1 cellular context compared by ENCODE assay signal in genomic region chr6:158049055-158050028, GRCh38.
A peak's percentile ranks its signal among the peaks of the same experiment; 100 is the strongest.
TF ChIP-seq lines count a peak whose summit lies in the region.

No MANE protein-coding gene starts in this region.

TF ChIP-seq in K562, 482 proteins besides CTCF, POLR2A, EP300 and RAD21 (continued from another document and continues in another):
- TF ChIP-seq ZNF655 (CRISPR knock-in tag; IDR thresholded peaks at IDR 0.05), result no peak
- no peak for TF ChIP-seq MAFG (tag; conservative IDR thresholded peaks at IDR 0.05)
- no peak for TF ChIP-seq RBM17 (IDR thresholded peaks at IDR 0.05; ENCODE audit: borderline replicate concordance, low read depth, low read length)
- no peak for TF ChIP-seq NCOA4 (IDR thresholded peaks at IDR 0.05; ENCODE audit: partially characterized antibody)
- TF ChIP-seq DIDO1 (tag; IDR thresholded peaks at IDR 0.05; ENCODE audit: low read depth), result no peak
- TF ChIP-seq, protein P1, sequence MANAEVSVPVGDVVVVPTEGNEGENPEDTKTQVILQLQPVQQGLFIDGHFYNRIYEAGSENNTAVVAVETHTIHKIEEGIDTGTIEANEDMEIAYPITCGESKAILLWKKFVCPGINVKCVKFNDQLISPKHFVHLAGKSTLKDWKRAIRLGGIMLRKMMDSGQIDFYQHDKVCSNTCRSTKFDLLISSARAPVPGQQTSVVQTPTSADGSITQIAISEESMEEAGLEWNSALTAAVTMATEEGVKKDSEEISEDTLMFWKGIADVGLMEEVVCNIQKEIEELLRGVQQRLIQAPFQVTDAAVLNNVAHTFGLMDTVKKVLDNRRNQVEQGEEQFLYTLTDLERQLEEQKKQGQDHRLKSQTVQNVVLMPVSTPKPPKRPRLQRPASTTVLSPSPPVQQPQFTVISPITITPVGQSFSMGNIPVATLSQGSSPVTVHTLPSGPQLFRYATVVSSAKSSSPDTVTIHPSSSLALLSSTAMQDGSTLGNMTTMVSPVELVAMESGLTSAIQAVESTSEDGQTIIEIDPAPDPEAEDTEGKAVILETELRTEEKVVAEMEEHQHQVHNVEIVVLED (CRISPR knock-in tag; IDR thresholded peaks at IDR 0.05), result no peak
- TF ChIP-seq ZNF436 (CRISPR knock-in tag; IDR thresholded peaks at IDR 0.05), result no peak
- no peak for TF ChIP-seq BCLAF1 (IDR thresholded peaks at IDR 0.05; ENCODE audit: borderline replicate concordance in 1 of 2, control insufficient read depth in 1 of 2, low read depth in 2 of 2, low read length in 1 of 2)
- no peak for TF ChIP-seq BRCA1 (IDR thresholded peaks at IDR 0.05)
- no peak for TF ChIP-seq BRCA1 (CRISPR knock-in tag; IDR thresholded peaks at IDR 0.05)
- peak; percentile 22; the same call in 1 of the 2 replicates for TF ChIP-seq ARID1B (IDR thresholded peaks at IDR 0.05)
- no peak for TF ChIP-seq ZNF146 (CRISPR knock-in tag; IDR thresholded peaks at IDR 0.05; ENCODE audit: unreplicated experiment)
- TF ChIP-seq RFX7 (CRISPR knock-in tag; IDR thresholded peaks at IDR 0.05), result no peak
- no peak for TF ChIP-seq ZNF699 (CRISPR knock-in tag; IDR thresholded peaks at IDR 0.05; ENCODE audit: insufficient replicate concordance)
- TF ChIP-seq PTRF (tag; IDR thresholded peaks at IDR 0.05), result no peak
- TF ChIP-seq CEBPB (tag; IDR thresholded peaks at IDR 0.05), result no peak
- no peak for TF ChIP-seq HMGXB4 (CRISPR knock-in tag; IDR thresholded peaks at IDR 0.05)
- no peak for TF ChIP-seq STAT5A (IDR thresholded peaks at IDR 0.05; ENCODE audit: borderline replicate concordance, low read length)
- TF ChIP-seq, protein P2, sequence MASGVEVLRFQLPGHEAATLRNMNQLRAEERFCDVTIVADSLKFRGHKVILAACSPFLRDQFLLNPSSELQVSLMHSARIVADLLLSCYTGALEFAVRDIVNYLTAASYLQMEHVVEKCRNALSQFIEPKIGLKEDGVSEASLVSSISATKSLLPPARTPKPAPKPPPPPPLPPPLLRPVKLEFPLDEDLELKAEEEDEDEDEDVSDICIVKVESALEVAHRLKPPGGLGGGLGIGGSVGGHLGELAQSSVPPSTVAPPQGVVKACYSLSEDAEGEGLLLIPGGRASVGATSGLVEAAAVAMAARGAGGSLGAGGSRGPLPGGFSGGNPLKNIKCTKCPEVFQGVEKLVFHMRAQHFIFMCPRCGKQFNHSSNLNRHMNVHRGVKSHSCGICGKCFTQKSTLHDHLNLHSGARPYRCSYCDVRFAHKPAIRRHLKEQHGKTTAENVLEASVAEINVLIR (CRISPR knock-in tag; IDR thresholded peaks at IDR 0.05), result no peak
- no peak for TF ChIP-seq ARNT (IDR thresholded peaks at IDR 0.05)
- no peak for TF ChIP-seq ZNF507 (tag; conservative IDR thresholded peaks at IDR 0.05)
- TF ChIP-seq ESRRA (IDR thresholded peaks at IDR 0.05; ENCODE audit: borderline replicate concordance, low read depth), result peak; percentile 34; the same call in 1 of the 2 replicates
- peak; percentile 62 to 71; a peak in 3 of 4 replicates for TF ChIP-seq KDM1A (IDR thresholded peaks at IDR 0.05)
- no peak for TF ChIP-seq MIER1 (IDR thresholded peaks at IDR 0.05; ENCODE audit: low read depth)
- TF ChIP-seq, protein P3, sequence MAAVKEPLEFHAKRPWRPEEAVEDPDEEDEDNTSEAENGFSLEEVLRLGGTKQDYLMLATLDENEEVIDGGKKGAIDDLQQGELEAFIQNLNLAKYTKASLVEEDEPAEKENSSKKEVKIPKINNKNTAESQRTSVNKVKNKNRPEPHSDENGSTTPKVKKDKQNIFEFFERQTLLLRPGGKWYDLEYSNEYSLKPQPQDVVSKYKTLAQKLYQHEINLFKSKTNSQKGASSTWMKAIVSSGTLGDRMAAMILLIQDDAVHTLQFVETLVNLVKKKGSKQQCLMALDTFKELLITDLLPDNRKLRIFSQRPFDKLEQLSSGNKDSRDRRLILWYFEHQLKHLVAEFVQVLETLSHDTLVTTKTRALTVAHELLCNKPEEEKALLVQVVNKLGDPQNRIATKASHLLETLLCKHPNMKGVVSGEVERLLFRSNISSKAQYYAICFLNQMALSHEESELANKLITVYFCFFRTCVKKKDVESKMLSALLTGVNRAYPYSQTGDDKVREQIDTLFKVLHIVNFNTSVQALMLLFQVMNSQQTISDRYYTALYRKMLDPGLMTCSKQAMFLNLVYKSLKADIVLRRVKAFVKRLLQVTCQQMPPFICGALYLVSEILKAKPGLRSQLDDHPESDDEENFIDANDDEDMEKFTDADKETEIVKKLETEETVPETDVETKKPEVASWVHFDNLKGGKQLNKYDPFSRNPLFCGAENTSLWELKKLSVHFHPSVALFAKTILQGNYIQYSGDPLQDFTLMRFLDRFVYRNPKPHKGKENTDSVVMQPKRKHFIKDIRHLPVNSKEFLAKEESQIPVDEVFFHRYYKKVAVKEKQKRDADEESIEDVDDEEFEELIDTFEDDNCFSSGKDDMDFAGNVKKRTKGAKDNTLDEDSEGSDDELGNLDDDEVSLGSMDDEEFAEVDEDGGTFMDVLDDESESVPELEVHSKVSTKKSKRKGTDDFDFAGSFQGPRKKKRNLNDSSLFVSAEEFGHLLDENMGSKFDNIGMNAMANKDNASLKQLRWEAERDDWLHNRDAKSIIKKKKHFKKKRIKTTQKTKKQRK (IDR thresholded peaks at IDR 0.05; ENCODE audit: borderline replicate concordance, low read depth, low read length), result no peak
- no peak for TF ChIP-seq PTBP1 (IDR thresholded peaks at IDR 0.05; ENCODE audit: low read depth, low read length)
- TF ChIP-seq LCOR (CRISPR knock-in tag; IDR thresholded peaks at IDR 0.05), result no peak
- TF ChIP-seq SMAD1 (IDR thresholded peaks at IDR 0.05; ENCODE audit: low read depth, low read length, partially characterized antibody), result no peak
- no peak for TF ChIP-seq ARID4B (CRISPR knock-in tag; IDR thresholded peaks at IDR 0.05)
- TF ChIP-seq, protein P4, sequence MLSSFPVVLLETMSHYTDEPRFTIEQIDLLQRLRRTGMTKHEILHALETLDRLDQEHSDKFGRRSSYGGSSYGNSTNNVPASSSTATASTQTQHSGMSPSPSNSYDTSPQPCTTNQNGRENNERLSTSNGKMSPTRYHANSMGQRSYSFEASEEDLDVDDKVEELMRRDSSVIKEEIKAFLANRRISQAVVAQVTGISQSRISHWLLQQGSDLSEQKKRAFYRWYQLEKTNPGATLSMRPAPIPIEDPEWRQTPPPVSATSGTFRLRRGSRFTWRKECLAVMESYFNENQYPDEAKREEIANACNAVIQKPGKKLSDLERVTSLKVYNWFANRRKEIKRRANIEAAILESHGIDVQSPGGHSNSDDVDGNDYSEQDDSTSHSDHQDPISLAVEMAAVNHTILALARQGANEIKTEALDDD (IDR thresholded peaks at IDR 0.05), result 0 out of 2 replicates have a peak, but pooled peaks have one; percentile 34
- TF ChIP-seq RBM15 (IDR thresholded peaks at IDR 0.05; ENCODE audit: insufficient read depth, low read length), result no peak
